Comparison of ENCODE assay signal across 9 cellular contexts in genomic region chrX:29478336-29479069, GRCh38.
A peak's percentile ranks its signal among the peaks of the same experiment; 100 is the strongest.
DNase-seq lines count a peak whose midpoint lies in the region; ATAC-seq and TF ChIP-seq lines count a peak whose summit lies in the region.
"Had no signal": no experiment of that assay in that cellular context is flagged by ENCODE, and none has a peak within 500 bp of the region (broad histone marks: within the 10 kb centered on the region; RNA-seq: fewer than 3 reads in every experiment).

No MANE protein-coding gene starts in this region.

- peak overlapping the region; percentile 61 for H3K4me3 Mint-ChIP-seq in HFFc6
- no peak overlapping the region for H3K4me3 Mint-ChIP-seq in activated CD8-positive, alpha-beta memory T cell treated with anti-CD3 and anti-CD28 coated beads, Interleukin-2, amount 10 ng/mL, durations not matched to agents 7 days and 5 days

- TF ChIP-seq CTCF in AG04450 (IDR thresholded peaks at IDR 0.05; ENCODE audit: low read depth, low read length) (peak; percentile 40), HFFc6 (IDR thresholded peaks at IDR 0.05) (peak; percentile 78), astrocyte of the cerebellum (IDR thresholded peaks at IDR 0.05; ENCODE audit: low read depth, low read length, missing control alignments) (peak; percentile 51), lower lobe of right lung (IDR thresholded peaks at IDR 0.05) (peak; percentile 46)

- CTCF ChIA-PET in AG04450 (lab: Charles Lee) = interaction anchor here (0.5 to 2.1 kb wide), 8 partner anchors 8 to 1380 kb away, joined by 3 to 12 read pairs (median 4); no protein-coding TSS in a partner anchor
- CTCF ChIA-PET in activated CD8-positive, alpha-beta memory T cell treated with anti-CD3 and anti-CD28 coated beads, Interleukin-2, amount 10 ng/mL, durations not matched to agents 7 days and 5 days (lab: Charles Lee) = no interaction called here

- H3K9me3 ChIP-seq in AG04450 (ENCODE audit: control insufficient read depth, insufficient read depth, low read length) (no peaks in the 10 kb centered on the region), MG63 (no peaks in the 10 kb centered on the region), lower lobe of right lung (no peaks in the 10 kb centered on the region)

- peaks cover 11% of the 10 kb centered on the region for H3K4me1 Mint-ChIP-seq in HFFc6 (ENCODE audit: low read depth)
- H3K4me1 Mint-ChIP-seq in activated CD8-positive, alpha-beta memory T cell treated with anti-CD3 and anti-CD28 coated beads, Interleukin-2, amount 10 ng/mL, durations not matched to agents 7 days and 5 days = no peaks in the 10 kb centered on the region

- intact Hi-C loops in lower lobe of right lung (cut with DNase I) = no loop called here

- in situ Hi-C loops in astrocyte of the cerebellum (cut with HindIII; ENCODE audit: low sequenced_read_pairs) = no loop called here

- no peaks in the 10 kb centered on the region for H3K27me3 ChIP-seq in AG04450 (ENCODE audit: control insufficient read depth, insufficient read depth, low read length)
- no peaks in the 10 kb centered on the region for H3K27me3 ChIP-seq in MG63
- H3K27me3 ChIP-seq in lower lobe of right lung (ENCODE audit: low read depth) = no peaks in the 10 kb centered on the region

- ATAC-seq in GM18499 (IDR thresholded peaks at IDR 0.05; ENCODE audit: insufficient read depth, unreplicated experiment) (peak; percentile 88), lower lobe of right lung (peak; percentile 59 to 78)
- ATAC-seq in activated CD8-positive, alpha-beta memory T cell treated with anti-CD3 and anti-CD28 coated beads, Interleukin-2, amount 10 ng/mL, durations not matched to agents 7 days and 5 days = no peak

- no peaks in the 10 kb centered on the region for H3K36me3 Mint-ChIP-seq in HFFc6 (ENCODE audit: low read depth)
- no peaks in the 10 kb centered on the region for H3K36me3 Mint-ChIP-seq in activated CD8-positive, alpha-beta memory T cell treated with anti-CD3 and anti-CD28 coated beads, Interleukin-2, amount 10 ng/mL, durations not matched to agents 7 days and 5 days

- no peaks in the 10 kb centered on the region for H3K4me1 ChIP-seq in lower lobe of right lung

- H3K27ac Mint-ChIP-seq in HFFc6 = peak overlapping the region; percentile 15; the same call in 1 of the 2 replicates
- H3K27ac Mint-ChIP-seq in activated CD8-positive, alpha-beta memory T cell treated with anti-CD3 and anti-CD28 coated beads, Interleukin-2, amount 10 ng/mL, durations not matched to agents 7 days and 5 days = no peak overlapping the region

- no peaks in the 10 kb centered on the region for H3K27me3 Mint-ChIP-seq in HFFc6 (ENCODE audit: insufficient read depth)
- H3K27me3 Mint-ChIP-seq in activated CD8-positive, alpha-beta memory T cell treated with anti-CD3 and anti-CD28 coated beads, Interleukin-2, amount 10 ng/mL, durations not matched to agents 7 days and 5 days = no peaks in the 10 kb centered on the region

- no peaks in the 10 kb centered on the region for H3K9me3 Mint-ChIP-seq in HFFc6
- no peaks in the 10 kb centered on the region for H3K9me3 Mint-ChIP-seq in activated CD8-positive, alpha-beta memory T cell treated with anti-CD3 and anti-CD28 coated beads, Interleukin-2, amount 10 ng/mL, durations not matched to agents 7 days and 5 days (ENCODE audit: low read depth)

- H3K36me3 ChIP-seq in MG63 = no peaks in the 10 kb centered on the region
- H3K36me3 ChIP-seq in lower lobe of right lung = no peaks in the 10 kb centered on the region

- DNase-seq in AG04450 (ENCODE audit: low read depth, low spot score) = no peak
- peak; percentile 35 for DNase-seq in HFFc6
- DNase-seq in MG63 = peak; percentile 5
- no peak for DNase-seq in astrocyte of the cerebellum (ENCODE audit: low read depth)
- DNase-seq in lower lobe of right lung = no peak
- DNase-seq in activated CD8-positive, alpha-beta memory T cell treated with anti-CD3 and anti-CD28 coated beads, Interleukin-2, amount 10 ng/mL, durations not matched to agents 7 days and 5 days = no peak
- DNase-seq in activated effector memory CD4-positive, alpha-beta T cell treated with anti-CD3 and anti-CD28 coated beads, Interleukin-2, amount 50 U/mL, for 16 hours = no peak

- H3K27ac ChIP-seq in AG04450 (ENCODE audit: low read depth, low read length) (no peak overlapping the region), lower lobe of right lung (no peak overlapping the region)

- H3K4me3 ChIP-seq in AG04450 (ENCODE audit: low read depth, low read length) (no peak overlapping the region), MG63 (no peak overlapping the region), astrocyte of the cerebellum (ENCODE audit: low read depth, low read length) (no peak overlapping the region), lower lobe of right lung (no peak overlapping the region)
- H3K4me3 ChIP-seq: lung had no signal

- POLR2A ChIA-PET in AG04450 (lab: Yijun Ruan, JAX) = no interaction called here

Comparison
In these comparisons a context has a peak if more than half of its experiments do, and no peak if none do; other contexts are left out.
1. DNase-seq: peak in HFFc6 (single experiment) and MG63 (single experiment); none in AG04450 (single experiment), astrocyte of the cerebellum (single experiment), lower lobe of right lung (single experiment), activated CD8-positive, alpha-beta memory T cell treated with anti-CD3 and anti-CD28 coated beads, Interleukin-2, amount 10 ng/mL, durations not matched to agents 7 days and 5 days (single experiment) and activated effector memory CD4-positive, alpha-beta T cell treated with anti-CD3 and anti-CD28 coated beads, Interleukin-2, amount 50 U/mL, for 16 hours (single experiment).
2. Peak in every context shown above with its lines, with median percentiles within 50 percentile points of each other: CTCF ChIP-seq.